In genomic region chr6:158660331-158660730, GRCh38 we compare ENCODE assay signal across 8 cellular contexts. TPM values are rescaled to one million over a fixed set of nuclear protein-coding genes. Genes with fewer than 3 reads are reported as not detected.
DNase-seq lines count a peak whose midpoint lies in the region; ATAC-seq and TF ChIP-seq lines count a peak whose summit lies in the region.

No MANE protein-coding gene starts in this region.

- peak in 8 of 12 donors; percentile 18 to 51 (median 33) for TF ChIP-seq CTCF in heart left ventricle (IDR thresholded peaks at IDR 0.05)
- peak; percentile 77 for TF ChIP-seq CTCF in Loucy (conservative IDR thresholded peaks at IDR 0.05; ENCODE audit: low read length)
- peak; percentile 62 for TF ChIP-seq CTCF in progenitor cell of endocrine pancreas (IDR thresholded peaks at IDR 0.05; ENCODE audit: unreplicated experiment)

- no peak overlapping the region for H3K27ac ChIP-seq in heart left ventricle

- H3K36me3 Mint-ChIP-seq in progenitor cell of endocrine pancreas (ENCODE audit: insufficient read depth): no peaks in the 10 kb centered on the region

- peaks cover 11% of the 10 kb centered on the region for H3K4me1 Mint-ChIP-seq in progenitor cell of endocrine pancreas (ENCODE audit: low read depth)

- H3K79me2 ChIP-seq in Loucy (ENCODE audit: insufficient read depth, low read length): no peaks in the 10 kb centered on the region

- H3K27ac Mint-ChIP-seq in progenitor cell of endocrine pancreas: no peak overlapping the region

- ATAC-seq in heart left ventricle (no peak), GM21447 (IDR thresholded peaks at IDR 0.05; ENCODE audit: unreplicated experiment) (no peak), GM18505 (IDR thresholded peaks at IDR 0.05; ENCODE audit: unreplicated experiment) (no peak)

- H3K9me2 ChIP-seq in Loucy (replicated peaks; ENCODE audit: low read depth, low read length): no peaks in the 10 kb centered on the region

- H3K4me3 ChIP-seq in heart left ventricle (no peak overlapping the region), Loucy (ENCODE audit: low read length, poor library complexity, severe bottlenecking) (no peak overlapping the region)

- H4K20me1 ChIP-seq in Loucy (ENCODE audit: insufficient read depth, low read length, poor library complexity, severe bottlenecking): no peaks in the 10 kb centered on the region

- H3F3A ChIP-seq in Loucy (ENCODE audit: low read depth): no peaks in the 10 kb centered on the region

- DNase-seq in heart left ventricle (no peak), cardiac septum (ENCODE audit: low spot score) (no peak), T-helper 1 cell (peak in 4 of 5 donors; percentile 22 to 55 (median 40)), progenitor cell of endocrine pancreas (ENCODE audit: low spot score, unreplicated experiment) (no peak)
- peak; percentile 24 for DNase-seq in effector CD8-positive, alpha-beta T cell (lab: John Stamatoyannopoulos, UW)

- no peak overlapping the region for H3K4me2 ChIP-seq in Loucy (ENCODE audit: low read depth, low read length, poor library complexity, severe bottlenecking)

- intact Hi-C loops in heart left ventricle (cut with DNase I) (no loop called here), cardiac septum (cut with DNase I) (no loop called here)

- H3K27me3 ChIP-seq in heart left ventricle (no peaks in the 10 kb centered on the region), Loucy (ENCODE audit: insufficient read depth, low read length, poor library complexity, severe bottlenecking) (peaks cover 83% of the 10 kb centered on the region)

- H3K27me3 Mint-ChIP-seq in progenitor cell of endocrine pancreas: peaks cover 29% of the 10 kb centered on the region

- no peak overlapping the region for H3K4me3 Mint-ChIP-seq in progenitor cell of endocrine pancreas (ENCODE audit: low read depth)

- H3K36me3 ChIP-seq in heart left ventricle: peaks cover 0 to 4% (median 0%) of the 10 kb centered on the region in 9 donors
- no peaks in the 10 kb centered on the region for H3K36me3 ChIP-seq in Loucy (ENCODE audit: insufficient read depth, low read length)

- H3K9me3 ChIP-seq in heart left ventricle (no peaks in the 10 kb centered on the region), Loucy (ENCODE audit: insufficient read depth, low read depth, low read length) (no peaks in the 10 kb centered on the region)

- no peak overlapping the region for H2AFZ ChIP-seq in Loucy (ENCODE audit: low read length)

- peaks cover 0 to 39% (median 1%) of the 10 kb centered on the region in 12 donors for H3K4me1 ChIP-seq in heart left ventricle
- H3K4me1 ChIP-seq in Loucy (ENCODE audit: insufficient read depth, low read length, poor library complexity, severe bottlenecking): no peaks in the 10 kb centered on the region

- H3K9ac ChIP-seq in Loucy (ENCODE audit: low read depth, low read length, poor library complexity, severe bottlenecking): no peak overlapping the region

- no peak for TF ChIP-seq POLR2A in heart left ventricle (IDR thresholded peaks at IDR 0.05)
- no peak for TF ChIP-seq POLR2A in GM18505 (IDR thresholded peaks at IDR 0.05; ENCODE audit: borderline replicate concordance, extremely low read depth, insufficient read depth, insufficient read length)

- WGBS in heart left ventricle, 4 donors: 50 to 69% (median 58%) methylated on average over 10 of the region's 10 CpGs

- H3K9me3 Mint-ChIP-seq in progenitor cell of endocrine pancreas (ENCODE audit: low read depth): no peaks in the 10 kb centered on the region

RNA-seq across cellular contexts. Expression of gene SYTL3, which starts 10.5 kb away (rescaled TPM):
- total RNA-seq in heart left ventricle (10 to 100 TPM in 3 of 9 donors, 1 to 10 TPM in 6; 4.1 to 14.6 (median 8.2) TPM), cardiac septum (5.7 TPM), progenitor cell of endocrine pancreas (1.6 and 2.1 TPM in 2 replicates)
- polyA plus RNA-seq in heart left ventricle: 10 to 100 TPM in 1 of 2 donors, 1 to 10 TPM in 1; 4.0 to 14.0 TPM

RNA-seq across cellular contexts. Expression of gene DYNLT1, which starts 15.8 kb away (rescaled TPM):
- total RNA-seq in heart left ventricle (100 to 1,000 TPM in 7 of 9 donors, 10 to 100 TPM in 2; 68.4 to 177 (median 121) TPM), cardiac septum (131 TPM), progenitor cell of endocrine pancreas (124 and 126 TPM in 2 replicates)
- polyA plus RNA-seq in heart left ventricle: 100 to 1,000 TPM; 159 to 177 TPM

Comparison
In these comparisons a context has a peak if more than half of its experiments do, and no peak if none do; other contexts are left out.
1. DNase-seq: peak in T-helper 1 cell (4 of 5) and effector CD8-positive, alpha-beta T cell (single experiment); none in heart left ventricle (0 of 5), cardiac septum (single experiment) and progenitor cell of endocrine pancreas (single experiment).
2. Peak in every context shown above with its lines, with median percentiles within 50 percentile points of each other: CTCF ChIP-seq.